1 cellular context compared by ENCODE assay signal in genomic region chr11:241634-242033, GRCh38.
TF ChIP-seq lines count a peak whose summit lies in the region.

No MANE protein-coding gene starts in this region.

TF ChIP-seq in WTC11, 78 proteins besides CTCF, POLR2A, EP300 and RAD21:
- TF ChIP-seq ATF3 (CRISPR knock-in tag; conservative IDR thresholded peaks at IDR 0.05) (no peak), E2F4 (CRISPR knock-in tag; IDR thresholded peaks at IDR 0.05; ENCODE audit: borderline replicate concordance, low read depth) (no peak), CREM (CRISPR knock-in tag; IDR thresholded peaks at IDR 0.05) (no peak), FOXP1 (CRISPR knock-in tag; IDR thresholded peaks at IDR 0.05; ENCODE audit: borderline replicate concordance) (no peak), ZNF396 (CRISPR knock-in tag; IDR thresholded peaks at IDR 0.05; ENCODE audit: borderline replicate concordance) (no peak)
- TF ChIP-seq, protein P1, sequence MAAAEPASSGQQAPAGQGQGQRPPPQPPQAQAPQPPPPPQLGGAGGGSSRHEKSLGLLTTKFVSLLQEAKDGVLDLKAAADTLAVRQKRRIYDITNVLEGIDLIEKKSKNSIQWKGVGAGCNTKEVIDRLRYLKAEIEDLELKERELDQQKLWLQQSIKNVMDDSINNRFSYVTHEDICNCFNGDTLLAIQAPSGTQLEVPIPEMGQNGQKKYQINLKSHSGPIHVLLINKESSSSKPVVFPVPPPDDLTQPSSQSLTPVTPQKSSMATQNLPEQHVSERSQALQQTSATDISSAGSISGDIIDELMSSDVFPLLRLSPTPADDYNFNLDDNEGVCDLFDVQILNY (CRISPR knock-in tag; IDR thresholded peaks at IDR 0.05), result no peak
